ENCODE assay signal across 11 cellular contexts in the genomic region with DNA sequence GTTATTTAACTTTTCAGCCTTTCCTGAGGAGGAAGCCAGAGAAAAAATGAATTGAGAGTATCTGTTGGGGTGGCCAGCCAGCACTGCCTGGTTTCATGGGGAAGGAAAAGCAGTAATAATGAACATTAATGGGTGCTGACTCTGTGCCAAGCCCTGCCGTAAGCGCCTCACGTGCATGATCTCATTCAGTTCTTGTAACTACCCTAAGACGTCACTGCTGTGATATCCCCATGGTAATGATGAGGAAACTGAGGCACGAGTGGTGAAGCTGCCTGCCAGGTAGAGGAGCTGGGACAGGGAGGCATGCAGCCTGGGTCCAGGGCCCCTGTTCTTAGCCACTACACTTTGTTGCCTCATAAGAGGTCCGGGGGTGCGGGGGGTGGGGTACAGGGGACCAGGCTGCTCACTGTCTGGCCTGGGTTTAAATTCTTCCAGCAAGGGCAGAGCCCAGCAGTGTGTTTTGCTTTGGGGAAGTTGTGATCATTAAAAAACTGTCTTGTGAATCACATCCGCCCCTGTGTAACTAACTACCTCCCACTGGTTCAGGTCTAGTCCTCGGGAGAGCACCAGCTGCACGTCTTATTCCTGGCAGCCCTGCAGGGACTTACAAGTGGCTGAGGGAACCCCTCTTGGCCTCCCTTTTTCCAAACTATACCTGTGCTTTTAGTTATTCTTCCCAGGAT.
DNase-seq lines count a peak whose midpoint lies in the region; ATAC-seq and TF ChIP-seq lines count a peak whose summit lies in the region.
"Had no signal": no experiment of that assay in that cellular context is flagged by ENCODE, and none has a peak within 500 bp of the region (broad histone marks: within the 10 kb centered on the region; RNA-seq: fewer than 3 reads in every experiment).

No MANE protein-coding gene starts in this region.

- POLR2A ChIA-PET in GM10248 (lab: Yijun Ruan, JAX): interaction anchor here (0.8 to 1.5 kb wide), 3 partner anchors 14 to 31 kb away, joined by 3 to 4 read pairs (median 4); no protein-coding TSS in a partner anchor
- POLR2A ChIA-PET in naive thymus-derived CD4-positive, alpha-beta T cell (lab: Charles Lee): interaction anchor here (0.8 kb wide), 1 partner anchor 8 kb away, joined by 3 read pairs; no protein-coding TSS in a partner anchor

- no peak overlapping the region for H3K4me3 Mint-ChIP-seq in T-helper 17 cell
- H3K4me3 Mint-ChIP-seq in naive thymus-derived CD4-positive, alpha-beta T cell: no peak overlapping the region

- H3K27ac Mint-ChIP-seq in T-helper 17 cell: no peak overlapping the region
- H3K27ac Mint-ChIP-seq in naive thymus-derived CD4-positive, alpha-beta T cell: no peak overlapping the region

- CTCF ChIA-PET in GM10248 (lab: Yijun Ruan, JAX): interaction anchor here (0.9 to 1.9 kb wide), 7 partner anchors 11 to 132 kb away, joined by 3 to 6 read pairs (median 3); no protein-coding TSS in a partner anchor
- CTCF ChIA-PET in naive thymus-derived CD4-positive, alpha-beta T cell (lab: Charles Lee): no interaction called here

- H3K27me3 Mint-ChIP-seq in T-helper 17 cell: no peaks in the 10 kb centered on the region
- no peaks in the 10 kb centered on the region for H3K27me3 Mint-ChIP-seq in naive thymus-derived CD4-positive, alpha-beta T cell

- ATAC-seq in T-helper 17 cell: peak; percentile 51
- peak; percentile 79 for ATAC-seq in naive thymus-derived CD4-positive, alpha-beta T cell
- no peak for ATAC-seq in HG03097 (IDR thresholded peaks at IDR 0.05; ENCODE audit: low FRiP score, unreplicated experiment)

- intact Hi-C loops in naive thymus-derived CD4-positive, alpha-beta T cell (cut with micrococcal nuclease): no loop called here

- no peaks in the 10 kb centered on the region for H3K27me3 ChIP-seq in HL-60 (ENCODE audit: insufficient read depth, poor library complexity, severe bottlenecking)
- H3K27me3 ChIP-seq in naive thymus-derived CD4-positive, alpha-beta T cell (ENCODE audit: control insufficient read depth in 2 of 2, insufficient read depth in 2 of 2, low read length in 2 of 2): no peaks in the 10 kb centered on the region
- H3K27me3 ChIP-seq: pancreas had no signal

- peaks cover 16% of the 10 kb centered on the region for H3K4me1 Mint-ChIP-seq in T-helper 17 cell
- peaks cover 0 to 11% (median 4%) of the 10 kb centered on the region in 7 donors for H3K4me1 Mint-ChIP-seq in naive thymus-derived CD4-positive, alpha-beta T cell

- no peak for TF ChIP-seq CTCF in GM10248 (IDR thresholded peaks at IDR 0.05; ENCODE audit: control extremely low read depth, extremely low read depth, low read depth, missing control alignments)
- no peak for TF ChIP-seq CTCF in HL-60 (IDR thresholded peaks at IDR 0.05; ENCODE audit: insufficient read depth, low read length)

- H3K4me1 ChIP-seq in naive thymus-derived CD4-positive, alpha-beta T cell (ENCODE audit: control insufficient read depth in 2 of 2, insufficient read depth in 2 of 2, low read length in 2 of 2): no peaks in the 10 kb centered on the region

- H3K27ac ChIP-seq in HL-60 (replicated peaks): peak overlapping the region; percentile 36
- no peak overlapping the region for H3K27ac ChIP-seq in naive thymus-derived CD4-positive, alpha-beta T cell (ENCODE audit: low read depth, low read length)
- H3K27ac ChIP-seq: pancreas, PC-9 had no signal

- H3K4me3 ChIP-seq in HL-60 (replicated peaks; ENCODE audit: insufficient read depth, low read length): no peak overlapping the region
- no peak overlapping the region for H3K4me3 ChIP-seq in naive thymus-derived CD4-positive, alpha-beta T cell (ENCODE audit: low read length)
- H3K4me3 ChIP-seq: pancreas, PC-9 had no signal

- H3K36me3 Mint-ChIP-seq in T-helper 17 cell (ENCODE audit: low read depth): peaks cover 4% of the 10 kb centered on the region
- peaks cover 6 to 38% (median 21%) of the 10 kb centered on the region in 5 donors for H3K36me3 Mint-ChIP-seq in naive thymus-derived CD4-positive, alpha-beta T cell

- H3K9me3 ChIP-seq in T-helper 17 cell (ENCODE audit: control insufficient read depth, low read length, poor library complexity, severe bottlenecking): no peaks in the 10 kb centered on the region
- H3K9me3 ChIP-seq in naive thymus-derived CD4-positive, alpha-beta T cell (ENCODE audit: control insufficient read depth in 2 of 3, low read length in 3 of 3): no peaks in the 10 kb centered on the region
- H3K9me3 ChIP-seq: pancreas had no signal

- peaks cover 0 to 11% (median 2%) of the 10 kb centered on the region in 11 donors for H3K9me3 Mint-ChIP-seq in naive thymus-derived CD4-positive, alpha-beta T cell

- H3K36me3 ChIP-seq in naive thymus-derived CD4-positive, alpha-beta T cell (ENCODE audit: control insufficient read depth in 2 of 3, insufficient read depth in 3 of 3, low read length in 3 of 3): peaks cover 0 to 7% (median 0%) of the 10 kb centered on the region in 3 experiments
- H3K36me3 ChIP-seq: pancreas had no signal

- DNase-seq in GM10248 (ENCODE audit: extremely low spot score): peak; percentile 60
- peak; percentile 39 to 53 for DNase-seq in HL-60 (ENCODE audit: low read depth in 1 of 2, low spot score in 1 of 2)
- no peak for DNase-seq in T-helper 17 cell
- DNase-seq in naive thymus-derived CD4-positive, alpha-beta T cell: no peak
- no peak for DNase-seq in NCI-H226
- no peak for DNase-seq in pons (ENCODE audit: low spot score)
- no peak for DNase-seq in SKM-1 (lab: John Stamatoyannopoulos, UW; ENCODE audit: unreplicated experiment)
- DNase-seq: DND-41, pancreas, PC-9 had no signal

Comparison
In these comparisons a context has a peak if more than half of its experiments do, and no peak if none do; other contexts are left out.
1. DNase-seq: peak in GM10248 (single experiment) and HL-60 (2 of 2); none in T-helper 17 cell (0 of 3), naive thymus-derived CD4-positive, alpha-beta T cell (0 of 9), NCI-H226 (single experiment), pons (single experiment) and SKM-1 (single experiment).